8 cellular contexts compared by ENCODE assay signal in the genomic region with DNA sequence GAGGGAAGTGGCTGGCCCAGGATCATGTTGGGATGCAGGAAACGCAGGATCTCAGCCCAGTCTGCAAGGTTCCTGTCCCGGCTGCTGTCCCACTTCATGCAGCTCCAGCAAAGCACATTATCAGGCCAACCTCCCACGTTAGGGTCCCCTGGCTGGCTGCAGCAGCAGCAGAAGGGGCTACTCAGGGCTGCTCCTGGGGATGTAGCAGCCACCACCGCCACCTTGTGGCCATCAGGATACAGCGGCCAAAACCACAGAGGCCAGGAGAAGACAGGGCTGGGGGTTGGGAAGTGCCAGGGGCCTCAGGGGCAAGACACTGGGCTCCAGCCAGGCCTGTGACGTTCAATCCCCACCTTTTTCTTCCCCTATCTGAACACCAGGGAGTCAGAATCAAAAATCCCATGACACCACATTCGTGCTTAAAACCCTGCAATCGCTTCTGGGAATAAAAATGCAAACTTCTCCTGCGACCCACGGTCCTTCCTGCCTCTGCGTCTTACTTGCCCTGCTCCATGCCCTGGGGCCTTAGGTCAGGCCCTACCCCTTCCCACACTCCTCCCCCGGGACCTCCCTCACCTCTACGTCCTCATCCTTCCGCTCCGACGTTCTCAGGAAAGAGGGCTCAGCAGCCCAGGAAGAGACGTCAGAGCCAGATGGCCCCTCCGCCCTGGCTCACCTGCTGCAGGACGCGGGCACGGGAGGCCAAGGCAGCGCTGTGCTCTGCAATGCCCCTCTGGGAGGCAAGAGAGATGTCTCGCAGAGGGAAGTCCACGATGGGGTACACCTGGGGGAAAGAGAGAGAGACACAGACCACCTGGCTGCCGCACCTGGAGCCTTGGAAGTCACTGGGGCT. TPM values are rescaled to one million over a fixed set of nuclear protein-coding genes. Genes with fewer than 3 reads are reported as not detected.
DNase-seq lines count a peak whose midpoint lies in the region; ATAC-seq lines count a peak whose summit lies in the region.

No MANE protein-coding gene starts in this region.

- no peaks in the 10 kb centered on the region for H3K36me3 ChIP-seq in CD8-positive, alpha-beta memory T cell (ENCODE audit: insufficient read depth, low read length)
- H3K36me3 ChIP-seq in neuronal stem cell (replicated peaks in 1 of 2; ENCODE audit: control insufficient read depth in 2 of 2, insufficient read depth in 2 of 2, low read length in 2 of 2): no peaks in the 10 kb centered on the region
- no peaks in the 10 kb centered on the region for H3K36me3 ChIP-seq in aorta (ENCODE audit: control insufficient read depth in 1 of 2, insufficient read depth in 2 of 2, low read length in 1 of 2)

- H2BK120ac ChIP-seq in neuronal stem cell (ENCODE audit: low read depth, low read length): peak overlapping the region; percentile 16

- H3K4me1 ChIP-seq in CD8-positive, alpha-beta memory T cell (ENCODE audit: insufficient read depth, low read length): no peaks in the 10 kb centered on the region
- H3K4me1 ChIP-seq in neuronal stem cell (ENCODE audit: control insufficient read depth in 2 of 2, insufficient read depth in 1 of 2, low read depth in 1 of 2, low read length in 2 of 2) (peaks cover 11 to 16% of the 10 kb centered on the region in 2 donors), aorta (ENCODE audit: control insufficient read depth in 1 of 2, insufficient read depth in 2 of 2, low read length in 2 of 2) (no peaks in the 10 kb centered on the region)

- POLR2A ChIA-PET in CD8-positive, alpha-beta memory T cell (lab: Charles Lee): no interaction called here

- H3K4me2 ChIP-seq in neuronal stem cell (ENCODE audit: insufficient read depth, low read length, poor library complexity, severe bottlenecking): no peak overlapping the region

- peak overlapping the region; percentile 88 for H2BK15ac ChIP-seq in neuronal stem cell (ENCODE audit: low read length)

- peak overlapping the region; percentile 14 for H3K14ac ChIP-seq in neuronal stem cell (ENCODE audit: low read length)

- peaks cover 0 to 5% (median 0%) of the 10 kb centered on the region in 3 donors for H3K4me1 Mint-ChIP-seq in CD8-positive, alpha-beta memory T cell

- no peaks in the 10 kb centered on the region for H3K79me1 ChIP-seq in neuronal stem cell (ENCODE audit: low read depth, low read length)

- DNase-seq in CD8-positive, alpha-beta memory T cell: peak in 1 of 5 donors; percentile 9
- DNase-seq in NCI-H526 (lab: John Stamatoyannopoulos, UW) (peak; percentile 39 to 81), foreskin melanocyte (peak; percentile 50), neuronal stem cell (ENCODE audit: low spot score) (peak; percentile 72), aorta (peak; percentile 73 to 89)
- DNase-seq in activated T-cell treated with anti-CD3 and anti-CD28 coated beads, Interleukin-2, amount 50 U/mL, for 48 hours: peak; percentile 52 to 60

- H3K27ac ChIP-seq in CD8-positive, alpha-beta memory T cell (ENCODE audit: low read depth, low read length): no peak overlapping the region
- H3K27ac ChIP-seq in neuronal stem cell (replicated peaks; ENCODE audit: low read length): no peak overlapping the region
- no peak overlapping the region for H3K27ac ChIP-seq in aorta (ENCODE audit: low read depth in 1 of 2, low read length in 2 of 2)

- no peaks in the 10 kb centered on the region for H3K36me3 Mint-ChIP-seq in CD8-positive, alpha-beta memory T cell

- H3K23ac ChIP-seq in neuronal stem cell (ENCODE audit: low read depth, low read length, poor library complexity): peak overlapping the region; percentile 77

- H3K4me3 ChIP-seq in CD8-positive, alpha-beta memory T cell (ENCODE audit: low read length): no peak overlapping the region
- no peak overlapping the region for H3K4me3 ChIP-seq in neuronal stem cell (ENCODE audit: low read length in 2 of 2)
- no peak overlapping the region for H3K4me3 ChIP-seq in aorta (ENCODE audit: low read length in 2 of 2)

- peak overlapping the region; percentile 84 for H2AFZ ChIP-seq in neuronal stem cell (ENCODE audit: low read length)

- peak; percentile 91 for ATAC-seq in GM19023 (IDR thresholded peaks at IDR 0.05; ENCODE audit: unreplicated experiment)
- ATAC-seq in HG03095 (IDR thresholded peaks at IDR 0.05; ENCODE audit: unreplicated experiment): peak; percentile 95
- peak; percentile 87 for ATAC-seq in aorta (ENCODE audit: low FRiP score)

- H3K4ac ChIP-seq in neuronal stem cell (ENCODE audit: low read length): peak overlapping the region; percentile 96

- WGBS in neuronal stem cell (ENCODE audit: extremely low coverage in 2 of 2, insufficient read length in 2 of 2, insufficient replicate concordance in 1 of 2), 2 donors: no CpG with 5 or more reads among the region's 25 CpGs
- 48 to 54% methylated on average over 25 of the region's 25 CpGs for WGBS in aorta, 2 donors

- no peak overlapping the region for H3K9ac ChIP-seq in neuronal stem cell (ENCODE audit: low read depth, low read length, poor library complexity)

- H3K18ac ChIP-seq in neuronal stem cell (ENCODE audit: low read length): peak overlapping the region; percentile 88

- CTCF ChIA-PET in CD8-positive, alpha-beta memory T cell (lab: Charles Lee): no interaction called here

- no peaks in the 10 kb centered on the region for H3K9me3 ChIP-seq in CD8-positive, alpha-beta memory T cell (ENCODE audit: low read length)
- H3K9me3 ChIP-seq in neuronal stem cell (replicated peaks in 1 of 2; ENCODE audit: control insufficient read depth in 2 of 2, insufficient read depth in 1 of 2, low read depth in 1 of 2, low read length in 2 of 2) (peaks cover 0 to 23% of the 10 kb centered on the region in 2 donors), aorta (ENCODE audit: control insufficient read depth, low read length) (no peaks in the 10 kb centered on the region)

- peaks cover 0 to 3% (median 0%) of the 10 kb centered on the region in 5 donors for H3K9me3 Mint-ChIP-seq in CD8-positive, alpha-beta memory T cell

- peak overlapping the region; percentile 88 for H2BK12ac ChIP-seq in neuronal stem cell (ENCODE audit: low read length)

- intact Hi-C loops in aorta (cut with DNase I): loop anchor here (1.0 to 10.0 kb wide), 3 partner anchors 181 to 298 kb away; no protein-coding TSS in a partner anchor

- no peaks in the 10 kb centered on the region for H3K27me3 ChIP-seq in CD8-positive, alpha-beta memory T cell (ENCODE audit: insufficient read depth, low read length, poor library complexity, severe bottlenecking)
- no peaks in the 10 kb centered on the region for H3K27me3 ChIP-seq in neuronal stem cell (ENCODE audit: control insufficient read depth in 3 of 3, insufficient read depth in 3 of 3, low read depth in 1 of 3, low read length in 3 of 3)
- no peaks in the 10 kb centered on the region for H3K27me3 ChIP-seq in aorta (ENCODE audit: control insufficient read depth in 1 of 2, insufficient read depth in 2 of 2, low read length in 1 of 2)

- peak overlapping the region; percentile 72 for H2AK5ac ChIP-seq in neuronal stem cell (ENCODE audit: low read depth, low read length)

- H4K91ac ChIP-seq in neuronal stem cell (ENCODE audit: low read depth, low read length, poor library complexity): no peak overlapping the region

- peak overlapping the region in 1 of 8 donors; percentile 47 for H3K27ac Mint-ChIP-seq in CD8-positive, alpha-beta memory T cell

- peak overlapping the region in 4 of 7 donors; percentile 37 to 58 (median 46) for H3K4me3 Mint-ChIP-seq in CD8-positive, alpha-beta memory T cell

- H4K8ac ChIP-seq in neuronal stem cell (ENCODE audit: low read depth, low read length): no peak overlapping the region

- H3K27me3 Mint-ChIP-seq in CD8-positive, alpha-beta memory T cell: peaks cover 0 to 4% of the 10 kb centered on the region in 2 donors

- H2BK5ac ChIP-seq in neuronal stem cell (ENCODE audit: low read length): no peak overlapping the region

RNA-seq across cellular contexts. Expression of a gene that starts 21.5 kb away (rescaled TPM):
- total RNA-seq in CD8-positive, alpha-beta memory T cell: not detected
- not detected for polyA plus RNA-seq in CD8-positive, alpha-beta memory T cell
- 1.8 TPM for polyA plus RNA-seq in neuronal stem cell (2013, experiment 1 of 2)
- 1.4 TPM for polyA plus RNA-seq in neuronal stem cell (2013, experiment 2 of 2)
- total RNA-seq in aorta: under 1 TPM; 0.49 to 0.78 TPM
- 10 to 100 TPM in 1 of 2 donors, under 1 TPM in 1; 0.15 to 15.7 TPM for polyA plus RNA-seq in aorta
